ENCODE assay signal across 8 cellular contexts in the genomic region with DNA sequence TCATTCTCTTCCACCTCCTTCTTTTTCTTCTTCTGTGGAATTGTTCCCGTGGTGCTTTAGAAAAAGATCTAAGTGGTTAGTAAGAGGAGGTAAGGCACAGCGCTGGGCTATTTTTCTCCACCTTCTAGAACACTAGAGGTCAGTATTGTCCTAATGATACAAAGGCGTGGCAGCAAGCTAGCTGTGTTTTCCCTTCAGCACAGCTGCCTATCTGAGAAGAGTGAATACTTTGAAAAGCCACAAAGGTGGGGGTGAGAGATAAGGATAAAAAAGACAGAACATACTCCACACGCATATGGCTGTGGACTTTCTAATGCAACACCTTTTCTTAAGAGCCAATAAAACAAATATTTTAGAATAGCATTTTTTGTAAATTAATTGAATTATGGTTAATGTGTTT. TPM values are rescaled to one million over a fixed set of nuclear protein-coding genes. Genes with fewer than 3 reads are reported as not detected.
DNase-seq lines count a peak whose midpoint lies in the region; ATAC-seq, FAIRE-seq and TF ChIP-seq lines count a peak whose summit lies in the region.

No MANE protein-coding gene starts in this region.

- POLR2A ChIA-PET in K562 (lab: Yijun Ruan, JAX): no interaction called here

- intact Hi-C loops in K562 (cut with micrococcal nuclease): no loop called here

- no TSS peak for BruUV-seq in K562 (replicated peaks; lab: Mats Ljungman, UMichigan)

- no peaks in the 10 kb centered on the region for H3K79me2 ChIP-seq in K562 (ENCODE audit: control insufficient read depth, insufficient read depth, low read length)

- in situ Hi-C loops in Caki2 (cut with HindIII; ENCODE audit: low pct_unique_long_range_greater_than_20kb, low sequenced_read_pairs): no loop called here
- in situ Hi-C loops in K562 (cut with MboI): no loop called here

- H3K4me3 ChIP-seq in K562: no peak overlapping the region

- no peaks in the 10 kb centered on the region for H3K9me3 ChIP-seq in K562 (replicated peaks; ENCODE audit: control insufficient read depth, insufficient read depth, low read depth, low read length)

- H2AFZ ChIP-seq in K562 (ENCODE audit: low read depth, low read length): no peak overlapping the region

- no peaks in the 10 kb centered on the region for H3K36me3 ChIP-seq in K562 (ENCODE audit: control insufficient read depth, insufficient read depth, low read length)

- TF ChIP-seq RAD21 in K562 (CRISPR knock-in tag; conservative IDR thresholded peaks at IDR 0.05 in 1 of 2, IDR thresholded peaks at IDR 0.05 in 1 of 2): peak; percentile 40 to 64

- H3K9me1 ChIP-seq in K562 (ENCODE audit: control insufficient read depth, insufficient read depth, low read length): no peaks in the 10 kb centered on the region

- H3K9ac ChIP-seq in K562 (ENCODE audit: insufficient read depth in 1 of 2, low read depth in 2 of 2, low read length in 2 of 2): no peak overlapping the region

- peak in 2 of 3 experiments; percentile 44 to 60; a peak in 3 of 6 replicates for TF ChIP-seq CTCF in K562 (IDR thresholded peaks at IDR 0.05 in 2 of 3, conservative IDR thresholded peaks at IDR 0.05 in 1 of 3; ENCODE audit: insufficient read depth in 2 of 3, low read depth in 1 of 3, low read length in 3 of 3)

- no peaks in the 10 kb centered on the region for H3K27me3 ChIP-seq in K562 (ENCODE audit: control insufficient read depth in 2 of 2, insufficient read depth in 2 of 2, low read length in 2 of 2)

- H3K4me2 ChIP-seq in K562 (ENCODE audit: insufficient read depth, low read length): no peak overlapping the region

- peak; percentile 35; the same call in 1 of the 2 replicates for TF ChIP-seq EP300 in K562 (IDR thresholded peaks at IDR 0.05; ENCODE audit: low read length)

- no peaks in the 10 kb centered on the region for H3K4me1 ChIP-seq in K562 (replicated peaks in 1 of 2; ENCODE audit: control insufficient read depth in 2 of 2, insufficient read depth in 2 of 2, low read length in 2 of 2)

- no peaks in the 10 kb centered on the region for H4K20me1 ChIP-seq in K562 (replicated peaks; ENCODE audit: control insufficient read depth, insufficient read depth, low read length)

- CTCF ChIA-PET in K562 (lab: Yijun Ruan, JAX; ENCODE audit: low intra/inter-chr PET ratio): no interaction called here

- TF ChIP-seq POLR2A in K562 (conservative IDR thresholded peaks at IDR 0.05): no peak

- 0% methylated on average over 4 of the region's 4 CpGs for WGBS in K562 (ENCODE audit: insufficient coverage, low coverage, missing lambda C conversion rate)

- FAIRE-seq in K562 (lab: Jason Lieb, UNC): peak; percentile 54

- peak; percentile 73 for ATAC-seq in GM19397 (IDR thresholded peaks at IDR 0.05; ENCODE audit: unreplicated experiment)
- peak; percentile 78 for ATAC-seq in K562
- no peak for ATAC-seq in HG02840 (IDR thresholded peaks at IDR 0.05; ENCODE audit: low FRiP score, unreplicated experiment)

- DNase-seq in Caki2 (ENCODE audit: low read depth) (peak; percentile 38), HK-2 (ENCODE audit: unreplicated experiment) (peak; percentile 8), NCI-H524 (lab: John Stamatoyannopoulos, UW) (peak; percentile 60 to 88), K562 (ENCODE audit: extremely low read depth in 1 of 4, low spot score in 3 of 4) (peak; percentile 27 to 60 (median 46)), kidney tubule cell (ENCODE audit: low spot score) (peak; percentile 60)
- no peak for DNase-seq in stimulated activated CD4-positive, alpha-beta T cell treated with anti-CD3 and anti-CD28 coated beads, Interleukin-2, amount 100 ng/mL, for 48 hours

- H3K27ac ChIP-seq in K562 (ENCODE audit: extremely low read depth, low read depth, low read length): no peak overlapping the region

TF ChIP-seq in K562, 482 proteins besides CTCF, POLR2A, EP300 and RAD21:
- TF ChIP-seq KLF16 (IDR thresholded peaks at IDR 0.05): 0 out of 2 replicates have a peak, but pooled peaks have one; percentile 36
- no peak for TF ChIP-seq ETV5 (CRISPR knock-in tag; IDR thresholded peaks at IDR 0.05; ENCODE audit: low read depth)
- peak; percentile 43 for TF ChIP-seq NCOR1 (IDR thresholded peaks at IDR 0.05)
- peak; percentile 61; the same call in 1 of the 2 replicates for TF ChIP-seq EHMT2 (IDR thresholded peaks at IDR 0.05)
- peak; percentile 63; the same call in 1 of the 2 replicates for TF ChIP-seq GATA2 (CRISPR knock-in tag; IDR thresholded peaks at IDR 0.05)
- no peak for TF ChIP-seq ZNF12 (CRISPR knock-in tag; IDR thresholded peaks at IDR 0.05)
- TF ChIP-seq CBFA2T2 (conservative IDR thresholded peaks at IDR 0.05): peak; percentile 61
- peak; percentile 79 for TF ChIP-seq CBFA2T3 (IDR thresholded peaks at IDR 0.05)
- TF ChIP-seq, protein P1, sequence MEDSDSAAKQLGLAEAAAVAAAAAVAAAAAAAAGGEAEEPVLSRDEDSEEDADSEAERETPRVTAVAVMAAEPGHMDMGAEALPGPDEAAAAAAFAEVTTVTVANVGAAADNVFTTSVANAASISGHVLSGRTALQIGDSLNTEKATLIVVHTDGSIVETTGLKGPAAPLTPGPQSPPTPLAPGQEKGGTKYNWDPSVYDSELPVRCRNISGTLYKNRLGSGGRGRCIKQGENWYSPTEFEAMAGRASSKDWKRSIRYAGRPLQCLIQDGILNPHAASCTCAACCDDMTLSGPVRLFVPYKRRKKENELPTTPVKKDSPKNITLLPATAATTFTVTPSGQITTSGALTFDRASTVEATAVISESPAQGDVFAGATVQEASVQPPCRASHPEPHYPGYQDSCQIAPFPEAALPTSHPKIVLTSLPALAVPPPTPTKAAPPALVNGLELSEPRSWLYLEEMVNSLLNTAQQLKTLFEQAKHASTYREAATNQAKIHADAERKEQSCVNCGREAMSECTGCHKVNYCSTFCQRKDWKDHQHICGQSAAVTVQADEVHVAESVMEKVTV (CRISPR knock-in tag; IDR thresholded peaks at IDR 0.05): 0 out of 2 replicates have a peak, but pooled peaks have one; percentile 23
- TF ChIP-seq TEAD4 (IDR thresholded peaks at IDR 0.05; ENCODE audit: low read length): peak; percentile 77
- no peak for TF ChIP-seq TEAD4 (CRISPR knock-in tag; IDR thresholded peaks at IDR 0.05; ENCODE audit: borderline replicate concordance)
- no peak for TF ChIP-seq RBM17 (IDR thresholded peaks at IDR 0.05; ENCODE audit: borderline replicate concordance, low read depth, low read length)
- no peak for TF ChIP-seq HDGF (IDR thresholded peaks at IDR 0.05)
- TF ChIP-seq STAT5A (IDR thresholded peaks at IDR 0.05; ENCODE audit: borderline replicate concordance, low read length): peak; percentile 70
- TF ChIP-seq, protein P2, sequence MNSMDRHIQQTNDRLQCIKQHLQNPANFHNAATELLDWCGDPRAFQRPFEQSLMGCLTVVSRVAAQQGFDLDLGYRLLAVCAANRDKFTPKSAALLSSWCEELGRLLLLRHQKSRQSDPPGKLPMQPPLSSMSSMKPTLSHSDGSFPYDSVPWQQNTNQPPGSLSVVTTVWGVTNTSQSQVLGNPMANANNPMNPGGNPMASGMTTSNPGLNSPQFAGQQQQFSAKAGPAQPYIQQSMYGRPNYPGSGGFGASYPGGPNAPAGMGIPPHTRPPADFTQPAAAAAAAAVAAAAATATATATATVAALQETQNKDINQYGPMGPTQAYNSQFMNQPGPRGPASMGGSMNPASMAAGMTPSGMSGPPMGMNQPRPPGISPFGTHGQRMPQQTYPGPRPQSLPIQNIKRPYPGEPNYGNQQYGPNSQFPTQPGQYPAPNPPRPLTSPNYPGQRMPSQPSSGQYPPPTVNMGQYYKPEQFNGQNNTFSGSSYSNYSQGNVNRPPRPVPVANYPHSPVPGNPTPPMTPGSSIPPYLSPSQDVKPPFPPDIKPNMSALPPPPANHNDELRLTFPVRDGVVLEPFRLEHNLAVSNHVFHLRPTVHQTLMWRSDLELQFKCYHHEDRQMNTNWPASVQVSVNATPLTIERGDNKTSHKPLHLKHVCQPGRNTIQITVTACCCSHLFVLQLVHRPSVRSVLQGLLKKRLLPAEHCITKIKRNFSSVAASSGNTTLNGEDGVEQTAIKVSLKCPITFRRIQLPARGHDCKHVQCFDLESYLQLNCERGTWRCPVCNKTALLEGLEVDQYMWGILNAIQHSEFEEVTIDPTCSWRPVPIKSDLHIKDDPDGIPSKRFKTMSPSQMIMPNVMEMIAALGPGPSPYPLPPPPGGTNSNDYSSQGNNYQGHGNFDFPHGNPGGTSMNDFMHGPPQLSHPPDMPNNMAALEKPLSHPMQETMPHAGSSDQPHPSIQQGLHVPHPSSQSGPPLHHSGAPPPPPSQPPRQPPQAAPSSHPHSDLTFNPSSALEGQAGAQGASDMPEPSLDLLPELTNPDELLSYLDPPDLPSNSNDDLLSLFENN (IDR thresholded peaks at IDR 0.05; ENCODE audit: low read depth in 2 of 2, low read length in 2 of 2): 0 out of 4 replicates have a peak, but pooled peaks of 1 of the 2 experiments have one; percentile 27
- no peak for TF ChIP-seq ZBTB17 (CRISPR knock-in tag; IDR thresholded peaks at IDR 0.05)
- TF ChIP-seq TCF3 (CRISPR knock-in tag; IDR thresholded peaks at IDR 0.05): peak; percentile 80
- TF ChIP-seq TAL1 (IDR thresholded peaks at IDR 0.05): peak; percentile 79
- TF ChIP-seq SP2 (IDR thresholded peaks at IDR 0.05; ENCODE audit: extremely low read depth, low read depth, low read length, poor library complexity, severe bottlenecking): no peak
- TF ChIP-seq ARID1B (IDR thresholded peaks at IDR 0.05): peak; percentile 63
- TF ChIP-seq MTA2 (IDR thresholded peaks at IDR 0.05; ENCODE audit: low read depth): peak; percentile 51; the same call in 1 of the 2 replicates
TF ChIP-seq in K562: peak in this region for 14.

RNA-seq across cellular contexts. Expression of a gene that starts 2.1 kb away (rescaled TPM):
- not detected in 2 replicates for total RNA-seq in Caki2 (2014; rRNA removed; shearing (Covaris generic); ENCODE audit: low replicate concordance)
- total RNA-seq in K562 (2011; cell fraction: chromatin; rRNA removed; ENCODE audit: low replicate concordance): not detected in 2 replicates
- total RNA-seq in K562 (2011; cell fraction: nucleolus; rRNA removed): not detected in 2 replicates
- not detected in 2 replicates for total RNA-seq in K562 (2011; cell fraction: nucleoplasm; rRNA removed)
- total RNA-seq in K562 (2014; rRNA removed) (not detected in 2 replicates), K562 (2014; rRNA removed; fragmentation: Illumina TruSeq; extraction: Trizol) (not detected in 2 replicates), K562 (2015; rRNA removed; fragmentation: Illumina TruSeq; extraction: Trizol) (not detected in 2 replicates), K562 (2021) (not detected in 2 replicates)
- polyA plus RNA-seq in K562 (2011; rRNA removed) (not detected in 2 replicates), K562 (2014; fragmentation: Illumina TruSeq; extraction: Trizol) (not detected in 2 replicates), K562 (2014; fragmentation: Nextera tagmentation; extraction: Ambion mirVana) (not detected), K562 (2014; rRNA removed) (not detected in 2 replicates)
- polyA plus RNA-seq in K562 (2011; cell fraction: cytosol; rRNA removed): not detected in 2 replicates
- polyA plus RNA-seq in K562 (2011; cell fraction: nucleus; rRNA removed): not detected in 2 replicates
- polyA plus RNA-seq in K562 (2012): not detected in 2 replicates
- polyA minus RNA-seq in K562 (2011; rRNA and poly(A)+ RNA removed): not detected in 2 replicates
- polyA minus RNA-seq in K562 (2011; cell fraction: cytosol; rRNA and poly(A)+ RNA removed): not detected in 2 replicates
- polyA minus RNA-seq in K562 (2011; cell fraction: nucleus; rRNA and poly(A)+ RNA removed): not detected in 2 replicates

Comparison
In these comparisons a context has a peak if more than half of its experiments do, and no peak if none do; other contexts are left out.
1. DNase-seq: peak in Caki2 (single experiment), HK-2 (single experiment), NCI-H524 (2 of 2), K562 (4 of 4) and kidney tubule cell (single experiment); none in stimulated activated CD4-positive, alpha-beta T cell treated with anti-CD3 and anti-CD28 coated beads, Interleukin-2, amount 100 ng/mL, for 48 hours (0 of 2).